Comparison of ENCODE assay signal across 31 cellular contexts in the genomic region with DNA sequence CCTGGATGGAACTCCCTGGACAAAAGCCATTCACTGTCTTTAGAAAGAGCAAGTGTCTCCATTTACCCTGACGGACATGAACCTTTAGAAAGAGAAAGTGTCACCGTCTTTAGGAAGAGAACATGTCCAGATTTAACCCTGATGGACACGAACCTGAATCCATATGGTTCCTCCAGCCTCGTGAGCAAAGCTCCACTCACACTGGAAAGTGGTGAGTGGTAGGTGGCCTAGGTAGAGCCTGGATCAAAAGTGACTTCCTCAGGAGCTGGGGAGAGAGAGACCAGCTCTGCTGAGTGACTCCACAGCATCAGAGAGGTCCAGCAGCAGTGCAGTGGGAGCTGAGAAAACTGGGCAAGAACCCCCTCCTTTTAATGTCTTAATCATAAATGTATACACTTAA. TPM values are rescaled to one million over a fixed set of nuclear protein-coding genes. Genes with fewer than 3 reads are reported as not detected.
DNase-seq lines count a peak whose midpoint lies in the region; ATAC-seq and TF ChIP-seq lines count a peak whose summit lies in the region.
"Had no signal": no experiment of that assay in that cellular context is flagged by ENCODE, and none has a peak within 500 bp of the region (broad histone marks: within the 10 kb centered on the region; RNA-seq: fewer than 3 reads in every experiment).

No MANE protein-coding gene starts in this region.

- no peaks in the 10 kb centered on the region for H4K20me1 ChIP-seq in osteoblast (ENCODE audit: insufficient read depth, low read length)
- H4K20me1 ChIP-seq: BLaER1; BLaER1 treated with 17β-estradiol and CSF1 and Interleukin-3, amounts not matched to agents 10 nM and 100 nM had no signal

- H3K27ac ChIP-seq in osteoblast (ENCODE audit: low read depth, low read length): no peak overlapping the region
- H3K27ac ChIP-seq: 22Rv1; A549; BLaER1; BLaER1 treated with 17β-estradiol and CSF1 and Interleukin-3, amounts not matched to agents 10 nM and 100 nM; C4-2B had no signal

- H3K27ac Mint-ChIP-seq in WTC11: peak overlapping the region; percentile 11; the same call in 1 of the 2 replicates
- H3K27ac Mint-ChIP-seq: B cell; CD14-positive monocyte; CD4-positive, alpha-beta memory T cell; CD4-positive, alpha-beta T cell; CD4-positive, CD25-positive, alpha-beta regulatory T cell; CD8-positive, alpha-beta memory T cell; CD8-positive, alpha-beta T cell had no signal

- H3K36me3 Mint-ChIP-seq in WTC11: no peaks in the 10 kb centered on the region
- H3K36me3 Mint-ChIP-seq: CD14-positive monocyte; CD4-positive, alpha-beta memory T cell; CD4-positive, CD25-positive, alpha-beta regulatory T cell; CD8-positive, alpha-beta memory T cell; CD8-positive, alpha-beta T cell had no signal

- TF ChIP-seq CTCF in WTC11 (IDR thresholded peaks at IDR 0.05) (no peak), osteoblast (IDR thresholded peaks at IDR 0.05; ENCODE audit: extremely low read depth, low read depth, low read length) (no peak)

- DNase-seq in WTC11 (ENCODE audit: low spot score) (no peak), osteoblast (ENCODE audit: insufficient read length, low spot score, missing footprints) (peak; percentile 51), hippocampal formation (lab: John Stamatoyannopoulos, UW) (no peak), HuH-7 (ENCODE audit: low spot score) (no peak)
- DNase-seq: 8988T; ACHN; AML-193; BE2C; C1 segment of cervical spinal cord; Caco-2; Calu3; CD4-positive, alpha-beta memory T cell; CD4-positive, alpha-beta T cell; CD4-positive, CD25-positive, alpha-beta regulatory T cell; CD8-positive, alpha-beta memory T cell; CD8-positive, alpha-beta T cell; COR-L47; DMS 273 treated with DMSO at 0.1 percent for 48 hours; DMS153; DMS53; DMS79; DMS79 treated with DMSO at 0.1 percent for 48 hours; DND-41; EL had no signal

- CTCF ChIA-PET in WTC11 (lab: Charles Lee): no interaction called here

- no peak overlapping the region for H3K4me2 ChIP-seq in osteoblast (ENCODE audit: insufficient read depth, low read length)
- H3K4me2 ChIP-seq: A549; BLaER1; BLaER1 treated with 17β-estradiol and CSF1 and Interleukin-3, amounts not matched to agents 10 nM and 100 nM had no signal

- H3K9me3 ChIP-seq in osteoblast (ENCODE audit: low read depth, low read length): no peaks in the 10 kb centered on the region
- H3K9me3 ChIP-seq: A549; BE2C; BLaER1; BLaER1 treated with 17β-estradiol and CSF1 and Interleukin-3, amounts not matched to agents 10 nM and 100 nM; Caco-2 had no signal

- no peak overlapping the region for H2AFZ ChIP-seq in osteoblast (ENCODE audit: low read length)

- H3K36me3 ChIP-seq in osteoblast (ENCODE audit: insufficient read depth, low read length): no peaks in the 10 kb centered on the region
- H3K36me3 ChIP-seq: BE2C; BLaER1; BLaER1 treated with 17β-estradiol and CSF1 and Interleukin-3, amounts not matched to agents 10 nM and 100 nM had no signal

- POLR2A ChIA-PET in WTC11 (lab: Charles Lee): no interaction called here

- no peaks in the 10 kb centered on the region for H3K79me2 ChIP-seq in osteoblast (ENCODE audit: insufficient read depth, low read length)

- ATAC-seq in WTC11: no peak
- ATAC-seq: A549; CD8-positive, alpha-beta T cell had no signal

- H3K4me1 ChIP-seq in osteoblast (ENCODE audit: insufficient read depth, low read length): peaks cover 6% of the 10 kb centered on the region
- H3K4me1 ChIP-seq: BE2C, BLaER1, Caco-2 had no signal

- 0 out of 2 replicates have a peak, but pooled peaks cover 5% of the 10 kb centered on the region for H3K4me1 Mint-ChIP-seq in WTC11
- H3K4me1 Mint-ChIP-seq: B cell; CD14-positive monocyte; CD4-positive, alpha-beta memory T cell; CD4-positive, CD25-positive, alpha-beta regulatory T cell; CD8-positive, alpha-beta memory T cell had no signal

- no peaks in the 10 kb centered on the region for H3K9me3 Mint-ChIP-seq in WTC11
- H3K9me3 Mint-ChIP-seq: CD14-positive monocyte; CD4-positive, alpha-beta memory T cell; CD4-positive, alpha-beta T cell; CD8-positive, alpha-beta T cell had no signal

- H3K27me3 ChIP-seq in osteoblast (ENCODE audit: insufficient read depth, low read length): peaks cover 9% of the 10 kb centered on the region
- H3K27me3 ChIP-seq: BLaER1; BLaER1 treated with 17β-estradiol and CSF1 and Interleukin-3, amounts not matched to agents 10 nM and 100 nM had no signal

- no peaks in the 10 kb centered on the region for H3K27me3 Mint-ChIP-seq in WTC11 (ENCODE audit: low read depth)

- H3K4me3 Mint-ChIP-seq in WTC11: no peak overlapping the region
- H3K4me3 Mint-ChIP-seq: B cell; CD4-positive, alpha-beta memory T cell; CD4-positive, alpha-beta T cell; CD4-positive, CD25-positive, alpha-beta regulatory T cell; CD8-positive, alpha-beta memory T cell; CD8-positive, alpha-beta T cell had no signal

- H3K4me3 ChIP-seq in osteoblast (ENCODE audit: insufficient read depth, low read length): no peak overlapping the region
- H3K4me3 ChIP-seq: A549; BLaER1; BLaER1 treated with 17β-estradiol and CSF1 and Interleukin-3, amounts not matched to agents 10 nM and 100 nM had no signal

TF ChIP-seq in WTC11, 78 proteins besides CTCF, POLR2A, EP300 and RAD21:
- no peak for TF ChIP-seq ESRRA (CRISPR knock-in tag; IDR thresholded peaks at IDR 0.05; ENCODE audit: borderline replicate concordance)
- TF ChIP-seq RORB (CRISPR knock-in tag; IDR thresholded peaks at IDR 0.05): no peak
- no peak for TF ChIP-seq IRF1 (CRISPR knock-in tag; IDR thresholded peaks at IDR 0.05)
- TF ChIP-seq GRHL2 (CRISPR knock-in tag; IDR thresholded peaks at IDR 0.05; ENCODE audit: insufficient replicate concordance, severe bottlenecking): no peak
- no peak for TF ChIP-seq GABPB1 (CRISPR knock-in tag; IDR thresholded peaks at IDR 0.05)
- TF ChIP-seq MYBL2 (CRISPR knock-in tag; IDR thresholded peaks at IDR 0.05): no peak
- TF ChIP-seq ZNF317 (CRISPR knock-in tag; IDR thresholded peaks at IDR 0.05; ENCODE audit: borderline replicate concordance, low read depth): no peak
- TF ChIP-seq TEAD1 (CRISPR knock-in tag; IDR thresholded peaks at IDR 0.05): no peak
- TF ChIP-seq USF2 (CRISPR knock-in tag; IDR thresholded peaks at IDR 0.05): no peak

RNA-seq across cellular contexts. Expression of gene IRS2, which starts 59.8 kb away (rescaled TPM):
- total RNA-seq in WTC11 (2021) (17.9 to 20.5 TPM (median 18.6 TPM) in 3 replicates), osteoblast (7.1 and 8.3 TPM in 2 replicates)
